ENCODE assay signal across 1 cellular context in genomic region chr15:57731543-57732103, GRCh38.
A peak's percentile ranks its signal among the peaks of the same experiment; 100 is the strongest.
TF ChIP-seq lines count a peak whose summit lies in the region.

No MANE protein-coding gene starts in this region.

TF ChIP-seq in K562, 482 proteins besides CTCF, POLR2A, EP300 and RAD21 (continued from another document):
- no peak for TF ChIP-seq CEBPZ (IDR thresholded peaks at IDR 0.05; ENCODE audit: borderline replicate concordance, low read depth, low read length)
- no peak for TF ChIP-seq PRPF4 (IDR thresholded peaks at IDR 0.05; ENCODE audit: insufficient read depth, low read depth, low read length, poor library complexity, severe bottlenecking)
- peak; percentile 46; the same call in 1 of the 2 replicates for TF ChIP-seq MAFK (IDR thresholded peaks at IDR 0.05; ENCODE audit: low read length)
- no peak for TF ChIP-seq CBX1 (IDR thresholded peaks at IDR 0.05; ENCODE audit: low read depth)
